15 cellular contexts compared by ENCODE assay signal in genomic region chr13:111575719-111576118, GRCh38.
DNase-seq lines count a peak whose midpoint lies in the region; ATAC-seq and TF ChIP-seq lines count a peak whose summit lies in the region.
"Had no signal": no experiment of that assay in that cellular context is flagged by ENCODE, and none has a peak within 500 bp of the region (broad histone marks: within the 10 kb centered on the region; RNA-seq: fewer than 3 reads in every experiment).

No MANE protein-coding gene starts in this region.

- no peaks in the 10 kb centered on the region for H3K36me3 ChIP-seq in neural progenitor cell

- no peak for ATAC-seq in left cardiac atrium
- no peak for ATAC-seq in activated naive CD8-positive, alpha-beta T cell treated with anti-CD3 and anti-CD28 coated beads, Interleukin-2, amount 50 U/mL, for 24 hours
- ATAC-seq: HCT116 had no signal

- H3K27ac Mint-ChIP-seq in neural progenitor cell, result peak overlapping the region; percentile 5
- no peak overlapping the region for H3K27ac Mint-ChIP-seq in activated naive CD8-positive, alpha-beta T cell treated with anti-CD3 and anti-CD28 coated beads, Interleukin-2, amount 50 U/mL, for 24 hours
- H3K27ac Mint-ChIP-seq: CD8-positive, alpha-beta memory T cell had no signal

- no peaks in the 10 kb centered on the region for H3F3A ChIP-seq in neural progenitor cell (ENCODE audit: low read depth)

- H3K36me3 Mint-ChIP-seq in neural progenitor cell, result peaks cover 8% of the 10 kb centered on the region
- peaks cover 2% of the 10 kb centered on the region for H3K36me3 Mint-ChIP-seq in activated naive CD8-positive, alpha-beta T cell treated with anti-CD3 and anti-CD28 coated beads, Interleukin-2, amount 50 U/mL, for 24 hours (ENCODE audit: low read depth)
- H3K36me3 Mint-ChIP-seq: CD8-positive, alpha-beta memory T cell had no signal

- no peak overlapping the region for H2AFZ ChIP-seq in neural progenitor cell (replicated peaks)
- H2AFZ ChIP-seq: GM23248 had no signal

- no peak overlapping the region for H3K4me3 Mint-ChIP-seq in neural progenitor cell
- H3K4me3 Mint-ChIP-seq in activated naive CD8-positive, alpha-beta T cell treated with anti-CD3 and anti-CD28 coated beads, Interleukin-2, amount 50 U/mL, for 24 hours, result no peak overlapping the region
- H3K4me3 Mint-ChIP-seq: CD8-positive, alpha-beta memory T cell had no signal

- no peak overlapping the region for H3K4me2 ChIP-seq in neural progenitor cell
- H3K4me2 ChIP-seq: BLaER1 had no signal

- H3K9me3 ChIP-seq in neural progenitor cell (ENCODE audit: low read depth), result peaks cover 4% of the 10 kb centered on the region

- H3K4me1 ChIP-seq in neural progenitor cell, result no peaks in the 10 kb centered on the region
- H3K4me1 ChIP-seq: Caco-2 had no signal

- no peak overlapping the region for H3K4me3 ChIP-seq in neural progenitor cell
- H3K4me3 ChIP-seq: BLaER1, GM23248 had no signal

- intact Hi-C loops in cardiac septum (cut with DNase I) (no loop called here), left cardiac atrium (cut with DNase I) (no loop called here), posterior cingulate gyrus (cut with DNase I) (no loop called here)

- H3K27me3 Mint-ChIP-seq in neural progenitor cell (ENCODE audit: insufficient read depth, low read depth), result peaks cover 11% of the 10 kb centered on the region
- H3K27me3 Mint-ChIP-seq in activated naive CD8-positive, alpha-beta T cell treated with anti-CD3 and anti-CD28 coated beads, Interleukin-2, amount 50 U/mL, for 24 hours, result no peaks in the 10 kb centered on the region
- H3K27me3 Mint-ChIP-seq: CD8-positive, alpha-beta memory T cell had no signal

- peaks cover 20% of the 10 kb centered on the region for H3K4me1 Mint-ChIP-seq in neural progenitor cell
- no peaks in the 10 kb centered on the region for H3K4me1 Mint-ChIP-seq in activated naive CD8-positive, alpha-beta T cell treated with anti-CD3 and anti-CD28 coated beads, Interleukin-2, amount 50 U/mL, for 24 hours
- H3K4me1 Mint-ChIP-seq: CD8-positive, alpha-beta memory T cell had no signal

- no peaks in the 10 kb centered on the region for H3K27me3 ChIP-seq in neural progenitor cell
- H3K27me3 ChIP-seq: BLaER1 had no signal

- no peaks in the 10 kb centered on the region for H4K20me1 ChIP-seq in neural progenitor cell (ENCODE audit: low read depth)
- H4K20me1 ChIP-seq: BLaER1 had no signal

- H3K9me3 Mint-ChIP-seq in neural progenitor cell, result peaks cover 34% of the 10 kb centered on the region
- peaks cover 21% of the 10 kb centered on the region for H3K9me3 Mint-ChIP-seq in activated naive CD8-positive, alpha-beta T cell treated with anti-CD3 and anti-CD28 coated beads, Interleukin-2, amount 50 U/mL, for 24 hours

- DNase-seq in DMS 273 (lab: John Stamatoyannopoulos, UW; ENCODE audit: unreplicated experiment), result peak; percentile 14
- DNase-seq in DMS 273 treated with DMSO at 0.1 percent for 48 hours (lab: John Stamatoyannopoulos, UW), result no peak
- DNase-seq in cardiac septum (ENCODE audit: low spot score), result peak; percentile 41
- no peak for DNase-seq in left cardiac atrium
- DNase-seq in neural progenitor cell (ENCODE audit: low spot score), result no peak
- no peak for DNase-seq in activated naive CD8-positive, alpha-beta T cell treated with anti-CD3 and anti-CD28 coated beads, Interleukin-2, amount 50 U/mL, for 24 hours
- no peak for DNase-seq in posterior cingulate gyrus
- no peak for DNase-seq in occipital lobe (lab: John Stamatoyannopoulos, UW)
- DNase-seq: Caco-2; CD8-positive, alpha-beta memory T cell; GM23248 had no signal

- no peak overlapping the region for H3K9ac ChIP-seq in neural progenitor cell
- H3K9ac ChIP-seq: BLaER1, GM23248 had no signal

- no peak for TF ChIP-seq CTCF in neural progenitor cell (IDR thresholded peaks at IDR 0.05)

- no peaks in the 10 kb centered on the region for H3K79me2 ChIP-seq in neural progenitor cell (ENCODE audit: low read depth)

- no peak overlapping the region for H3K27ac ChIP-seq in neural progenitor cell
- H3K27ac ChIP-seq: 22Rv1, BLaER1, GM23248, HL-60 had no signal

Comparison
In these comparisons a context has a peak if more than half of its experiments do, and no peak if none do; other contexts are left out.
1. DNase-seq: peak in DMS 273 (single experiment) and cardiac septum (single experiment); none in DMS 273 treated with DMSO at 0.1 percent for 48 hours (single experiment), left cardiac atrium (single experiment), neural progenitor cell (single experiment), activated naive CD8-positive, alpha-beta T cell treated with anti-CD3 and anti-CD28 coated beads, Interleukin-2, amount 50 U/mL, for 24 hours (single experiment), posterior cingulate gyrus (0 of 10) and occipital lobe (single experiment).